ENCODE assay signal across 24 cellular contexts in the genomic region with DNA sequence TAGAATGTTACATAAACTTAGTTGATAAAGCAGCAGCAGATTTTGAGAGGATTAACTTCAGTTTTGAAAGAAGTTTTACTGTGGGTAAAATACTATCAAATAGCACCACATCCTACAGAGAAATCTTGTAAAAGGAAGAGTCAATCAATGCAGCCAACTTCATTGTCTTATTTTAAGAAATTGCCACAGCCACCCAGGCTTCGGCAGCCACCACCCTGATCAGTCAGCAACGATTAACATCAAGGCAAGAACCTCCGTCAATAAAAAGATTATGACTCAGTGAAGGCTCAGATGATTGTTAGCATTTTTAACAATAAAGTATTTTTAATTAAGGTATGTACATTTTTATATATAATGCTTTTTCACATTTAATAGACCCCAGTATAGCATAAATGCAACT.
"Had no signal": no experiment of that assay in that cellular context is flagged by ENCODE, and none has a peak within 500 bp of the region (broad histone marks: within the 10 kb centered on the region; RNA-seq: fewer than 3 reads in every experiment).

No MANE protein-coding gene starts in this region.

- ATAC-seq: effector memory CD8-positive, alpha-beta T cell; esophagus mucosa; foreskin keratinocyte; gastrocnemius medialis; gastroesophageal sphincter; heart left ventricle; heart right ventricle had no signal

- H3K4me1 ChIP-seq: colonic mucosa, esophagus muscularis mucosa, esophagus squamous epithelium, foreskin keratinocyte, gastroesophageal sphincter, heart left ventricle had no signal

- H3K4me1 Mint-ChIP-seq: endodermal cell had no signal

- H3K27me3 Mint-ChIP-seq: dendritic cell treated with granulocyte-macrophage colony-stimulating factor and Interleukin-4, amounts not matched to agents 40 ng/mL and 50 ng/mL, for 4 days had no signal

- H3K4me3 Mint-ChIP-seq: dendritic cell treated with granulocyte-macrophage colony-stimulating factor and Interleukin-4, amounts not matched to agents 40 ng/mL and 50 ng/mL, for 4 days; effector memory CD8-positive, alpha-beta T cell; endodermal cell had no signal

- H3K4me3 ChIP-seq: colonic mucosa, coronary artery, dorsolateral prefrontal cortex, esophagus muscularis mucosa, esophagus squamous epithelium, gastrocnemius medialis, gastroesophageal sphincter, heart left ventricle, heart right ventricle had no signal

- H3K27ac Mint-ChIP-seq: dendritic cell treated with granulocyte-macrophage colony-stimulating factor and Interleukin-4, amounts not matched to agents 40 ng/mL and 50 ng/mL, for 4 days; effector memory CD8-positive, alpha-beta T cell; endodermal cell had no signal

- DNase-seq: colonic mucosa; cortex of kidney; dermis blood vessel endothelial cell; dorsolateral prefrontal cortex; effector CD4-positive, alpha-beta T cell; effector CD8-positive, alpha-beta T cell; effector memory CD4-positive, alpha-beta T cell; effector memory CD8-positive, alpha-beta T cell; endodermal cell; erythroblast; esophagus squamous epithelium; foreskin fibroblast; foreskin keratinocyte; foreskin melanocyte; gastrocnemius medialis; glutamatergic neuron; heart left ventricle; heart right ventricle had no signal

- H3K27ac ChIP-seq: colonic mucosa, coronary artery, dorsolateral prefrontal cortex, epithelial cell of prostate, esophagus muscularis mucosa, esophagus squamous epithelium, foreskin keratinocyte, gastrocnemius medialis, gastroesophageal sphincter, heart left ventricle, heart right ventricle had no signal

- H3K9me3 Mint-ChIP-seq: dendritic cell treated with granulocyte-macrophage colony-stimulating factor and Interleukin-4, amounts not matched to agents 40 ng/mL and 50 ng/mL, for 4 days; effector memory CD8-positive, alpha-beta T cell had no signal

- H3K9me3 ChIP-seq: colonic mucosa, esophagus squamous epithelium, gastrocnemius medialis had no signal

- H3K27me3 ChIP-seq: colonic mucosa, dorsolateral prefrontal cortex, esophagus muscularis mucosa, esophagus squamous epithelium, gastrocnemius medialis, gastroesophageal sphincter, heart left ventricle, heart right ventricle had no signal

- H3K36me3 ChIP-seq: colonic mucosa, esophagus muscularis mucosa, esophagus squamous epithelium, gastrocnemius medialis, gastroesophageal sphincter, heart left ventricle, heart right ventricle had no signal
